In genomic region chr2:42794271-42795046, GRCh38 we compare ENCODE assay signal across 9 cellular contexts. TPM values are rescaled to one million over a fixed set of nuclear protein-coding genes. Genes with fewer than 3 reads are reported as not detected.
A peak's percentile ranks its signal among the peaks of the same experiment; 100 is the strongest.
DNase-seq lines count a peak whose midpoint lies in the region; ATAC-seq and TF ChIP-seq lines count a peak whose summit lies in the region.
"Had no signal": no experiment of that assay in that cellular context is flagged by ENCODE, and none has a peak within 500 bp of the region (broad histone marks: within the 10 kb centered on the region; RNA-seq: fewer than 3 reads in every experiment).

No MANE protein-coding gene starts in this region.

- no peaks in the 10 kb centered on the region for H3K36me3 ChIP-seq in iPS-18a (ENCODE audit: control insufficient read depth, low read depth, low read length)
- H3K36me3 ChIP-seq in thoracic aorta: no peaks in the 10 kb centered on the region

- no peaks in the 10 kb centered on the region for H3K9me3 Mint-ChIP-seq in natural killer cell treated with Interleukin-12 subunit alpha and Interleukin-12 subunit beta and Interleukin-15 and Interleukin-18, amount 100 ng/mL, for 72 hours

- peaks cover 40 to 49% of the 10 kb centered on the region in 2 donors for H3K27me3 Mint-ChIP-seq in natural killer cell treated with Interleukin-12 subunit alpha and Interleukin-12 subunit beta and Interleukin-15 and Interleukin-18, amount 100 ng/mL, for 72 hours

- H3K9me3 ChIP-seq in iPS-18a (ENCODE audit: control insufficient read depth, low read depth, low read length): no peaks in the 10 kb centered on the region
- no peaks in the 10 kb centered on the region for H3K9me3 ChIP-seq in thoracic aorta

- H3K4me1 ChIP-seq in iPS-18a (ENCODE audit: control insufficient read depth, low read depth, low read length): peaks cover 16% of the 10 kb centered on the region
- H3K4me1 ChIP-seq in thoracic aorta (ENCODE audit: control insufficient read depth in 1 of 2, low read depth in 2 of 2): peaks cover 18 to 60% of the 10 kb centered on the region in 2 donors

- peak; percentile 81 for TF ChIP-seq CTCF in GM12875 (IDR thresholded peaks at IDR 0.05; ENCODE audit: borderline replicate concordance, insufficient read depth, low read depth, low read length)
- peak; percentile 37 for TF ChIP-seq CTCF in thoracic aorta (IDR thresholded peaks at IDR 0.05)

- H3K9ac ChIP-seq in iPS-18a (ENCODE audit: low read length): no peak overlapping the region

- H3K4me3 ChIP-seq in GM12875 (ENCODE audit: low read depth, low read length) (peak overlapping the region; percentile 2), iPS-18a (ENCODE audit: low read length) (peak overlapping the region; percentile 63), thoracic aorta (peak overlapping the region; percentile 86)

- no peak overlapping the region for H3K4me3 Mint-ChIP-seq in natural killer cell treated with Interleukin-12 subunit alpha and Interleukin-12 subunit beta and Interleukin-15 and Interleukin-18, amount 100 ng/mL, for 72 hours

- no peak overlapping the region for H3K27ac Mint-ChIP-seq in natural killer cell treated with Interleukin-12 subunit alpha and Interleukin-12 subunit beta and Interleukin-15 and Interleukin-18, amount 100 ng/mL, for 72 hours

- H3K27ac ChIP-seq in iPS-18a (ENCODE audit: low read length) (no peak overlapping the region), thoracic aorta (peak overlapping the region; percentile 93 to 96)

- H3K36me3 Mint-ChIP-seq in natural killer cell treated with Interleukin-12 subunit alpha and Interleukin-12 subunit beta and Interleukin-15 and Interleukin-18, amount 100 ng/mL, for 72 hours: no peaks in the 10 kb centered on the region

- peaks cover 11 to 14% of the 10 kb centered on the region in 2 donors for H3K4me1 Mint-ChIP-seq in natural killer cell treated with Interleukin-12 subunit alpha and Interleukin-12 subunit beta and Interleukin-15 and Interleukin-18, amount 100 ng/mL, for 72 hours (ENCODE audit: low read depth in 2 of 2)

- peaks cover 32% of the 10 kb centered on the region for H3K27me3 ChIP-seq in iPS-18a (ENCODE audit: control insufficient read depth, insufficient read depth, low read length)
- no peaks in the 10 kb centered on the region for H3K27me3 ChIP-seq in thoracic aorta (replicated peaks; ENCODE audit: insufficient read depth)

- ATAC-seq in thoracic aorta (ENCODE audit: insufficient number of reproducible peaks, low FRiP score, low read depth): no peak
- ATAC-seq in GM19023 (IDR thresholded peaks at IDR 0.05; ENCODE audit: unreplicated experiment): no peak
- no peak for ATAC-seq in natural killer cell treated with Interleukin-12 subunit alpha and Interleukin-12 subunit beta and Interleukin-15 and Interleukin-18, amount 100 ng/mL, for 72 hours
- ATAC-seq in HG02870 (IDR thresholded peaks at IDR 0.05; ENCODE audit: unreplicated experiment): no peak

- DNase-seq in SKM-1 (lab: John Stamatoyannopoulos, UW; ENCODE audit: unreplicated experiment): peak; percentile 47
- no peak for DNase-seq in thoracic aorta (ENCODE audit: low spot score)
- no peak for DNase-seq in natural killer cell treated with Interleukin-12 subunit alpha and Interleukin-12 subunit beta and Interleukin-15 and Interleukin-18, amount 100 ng/mL, for 72 hours (ENCODE audit: low spot score)
- DNase-seq in NCI-H1105 (lab: John Stamatoyannopoulos, UW): no peak

RNA-seq across cellular contexts. Expression of gene HAAO, which starts 2.1 kb away (rescaled TPM):
- total RNA-seq in thoracic aorta: 10 to 100 TPM; 25.3 to 33.7 TPM
- not detected for total RNA-seq in natural killer cell treated with Interleukin-12 subunit alpha and Interleukin-12 subunit beta and Interleukin-15 and Interleukin-18, amount 100 ng/mL, for 72 hours
- total RNA-seq: OCI-LY7 had no signal

RNA-seq across cellular contexts. Expression of gene OXER1, which starts 30.5 kb away (rescaled TPM):
- total RNA-seq in thoracic aorta: 1 to 10 TPM; 4.6 to 5.8 TPM
- total RNA-seq in natural killer cell treated with Interleukin-12 subunit alpha and Interleukin-12 subunit beta and Interleukin-15 and Interleukin-18, amount 100 ng/mL, for 72 hours: not detected
- total RNA-seq: OCI-LY7 had no signal

Comparison
In these comparisons a context has a peak if more than half of its experiments do, and no peak if none do; other contexts are left out.
1. H3K4me3 ChIP-seq: peak in every context shown above with its lines; median percentile 86 in thoracic aorta; 63 in iPS-18a; 2 in GM12875.
2. RNA of gene HAAO, which starts 2.1 kb away (total RNA-seq): 25.3 to 33.7 TPM in thoracic aorta; not detected in natural killer cell treated with Interleukin-12 subunit alpha and Interleukin-12 subunit beta and Interleukin-15 and Interleukin-18, amount 100 ng/mL, for 72 hours; every median in the first group is over 10 times any median in the second.
3. RNA of gene OXER1, which starts 30.5 kb away (total RNA-seq): 4.6 to 5.8 TPM in thoracic aorta; not detected in natural killer cell treated with Interleukin-12 subunit alpha and Interleukin-12 subunit beta and Interleukin-15 and Interleukin-18, amount 100 ng/mL, for 72 hours; every median in the first group is over 4 times any median in the second.